Comparison of ENCODE assay signal across 32 cellular contexts in the genomic region with DNA sequence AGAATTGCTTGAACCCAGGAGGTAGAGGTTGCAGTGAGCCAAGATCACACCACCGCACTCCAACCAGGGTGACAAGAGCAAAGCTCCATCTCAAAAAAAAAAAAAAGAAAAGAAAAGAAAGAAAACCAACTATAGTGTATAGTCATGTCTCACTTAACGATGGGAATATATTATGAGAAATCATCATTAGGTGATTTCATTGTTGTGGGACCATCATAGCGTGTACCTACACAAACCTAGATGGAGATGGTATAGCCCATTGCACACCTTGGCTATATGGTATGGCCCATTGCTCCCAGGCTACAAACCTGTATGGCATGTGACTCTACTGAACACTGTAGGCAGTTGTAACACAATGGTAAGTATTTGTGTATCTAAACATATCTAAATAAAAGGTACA.
"Had no signal": no experiment of that assay in that cellular context is flagged by ENCODE, and none has a peak within 500 bp of the region (broad histone marks: within the 10 kb centered on the region; RNA-seq: fewer than 3 reads in every experiment).

No MANE protein-coding gene starts in this region.

- DNase-seq: activated effector memory CD4-positive, alpha-beta T cell treated with anti-CD3 and anti-CD28 coated beads, Interleukin-2, amount 50 U/mL, for 16 hours; activated effector memory CD4-positive, alpha-beta T cell treated with Interleukin-2 at 50 U/mL for 16 hours; activated gamma-delta T cell; activated gamma-delta T cell treated with Interleukin-2 at 50 U/mL for 16 hours; activated naive CD4-positive, alpha-beta T cell; activated naive CD4-positive, alpha-beta T cell treated with anti-CD3 and anti-CD28 coated beads for 36 hours; activated naive CD4-positive, alpha-beta T cell treated with anti-CD3 and anti-CD28 coated beads, Interleukin-2, amount 10 ng/mL, durations not matched to agents 7 days and 5 days; activated naive CD4-positive, alpha-beta T cell treated with anti-CD3 and anti-CD28 coated beads, Interleukin-2, amount 50 U/mL, for 16 hours; activated naive CD4-positive, alpha-beta T cell treated with Interleukin-2 at 50 U/mL for 16 hours; activated naive CD8-positive, alpha-beta T cell treated with anti-CD3 and anti-CD28 coated beads for 36 hours; activated naive CD8-positive, alpha-beta T cell treated with anti-CD3 and anti-CD28 coated beads, Interleukin-2, amount 10 ng/mL, durations not matched to agents 7 days and 5 days; activated naive CD8-positive, alpha-beta T cell treated with anti-CD3 and anti-CD28 coated beads, Interleukin-2, amount 50 U/mL, for 24 hours; activated T-cell treated with anti-CD3 and anti-CD28 coated beads, Interleukin-2, amount 50 U/mL, for 4 hours; activated T-cell treated with anti-CD3 and anti-CD28 coated beads, Interleukin-2, amount 50 U/mL, for 48 hours; activated T-cell treated with anti-CD3 and anti-CD28 coated beads, Interleukin-2, amount 50 U/mL, for 72 hours; adrenal gland; amniotic stem cell; amygdala; anterior cingulate cortex; aorta; body of pancreas; brain microvascular endothelial cell; caudate nucleus; central memory CD4-positive, alpha-beta T cell; cerebellar nuclear complex had no signal

- H3K27me3 ChIP-seq: adrenal gland, ascending aorta, body of pancreas, brain microvascular endothelial cell, breast epithelium, cardiac muscle cell had no signal

- H3K4me3 ChIP-seq: adrenal gland, ascending aorta, body of pancreas, breast epithelium, cardiac muscle cell had no signal

- H3K36me3 ChIP-seq: adrenal gland, ascending aorta, brain microvascular endothelial cell, breast epithelium, cardiac muscle cell had no signal

- H3K4me1 ChIP-seq: adrenal gland, ascending aorta, breast epithelium had no signal

- ATAC-seq: activated naive CD4-positive, alpha-beta T cell treated with anti-CD3 and anti-CD28 coated beads, Interleukin-2, amount 50 U/mL, for 72 hours; activated naive CD8-positive, alpha-beta T cell treated with anti-CD3 and anti-CD28 coated beads, Interleukin-2, amount 50 U/mL, for 24 hours; activated T-cell treated with anti-CD3 and anti-CD28 coated beads, Interleukin-2, amount 50 U/mL, for 4 hours; activated T-cell treated with anti-CD3 and anti-CD28 coated beads, Interleukin-2, amount 50 U/mL, for 72 hours; activated T-helper 17 cell treated with anti-CD3 and anti-CD28 coated beads, Interleukin-2, amount 50 U/mL, for 72 hours; body of pancreas had no signal

- H3K9me3 ChIP-seq: adrenal gland, ascending aorta, body of pancreas, breast epithelium had no signal

- FAIRE-seq: astrocyte, bronchial epithelial cell had no signal

- H3K27ac ChIP-seq: adrenal gland, ascending aorta, body of pancreas, brain microvascular endothelial cell, breast epithelium, cardiac muscle cell had no signal
